In genomic region chr15:70098461-70099166, GRCh38 we compare ENCODE assay signal across 1 cellular context.
TF ChIP-seq lines count a peak whose summit lies in the region.

No MANE protein-coding gene starts in this region.

TF ChIP-seq in HepG2, 621 proteins besides CTCF, POLR2A, EP300 and RAD21 (continued from another document and continues in another):
- TF ChIP-seq, protein P1, sequence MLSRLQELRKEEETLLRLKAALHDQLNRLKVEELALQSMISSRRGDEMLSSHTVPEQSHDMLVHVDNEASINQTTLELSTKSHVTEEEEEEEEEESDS (CRISPR knock-in tag; IDR thresholded peaks at IDR 0.05; ENCODE audit: borderline replicate concordance) = no peak
- TF ChIP-seq POLR2G (IDR thresholded peaks at IDR 0.05; ENCODE audit: low read depth, low read length) = peak; percentile 74
- no peak for TF ChIP-seq GZF1 (CRISPR knock-in tag; IDR thresholded peaks at IDR 0.05)
- 0 out of 2 replicates have a peak, but pooled peaks have one; percentile 46 for TF ChIP-seq MTF1 (CRISPR knock-in tag; IDR thresholded peaks at IDR 0.05)
- TF ChIP-seq IRF9 (CRISPR knock-in tag; IDR thresholded peaks at IDR 0.05; ENCODE audit: borderline replicate concordance) = no peak
- TF ChIP-seq ZBTB4 (CRISPR knock-in tag; IDR thresholded peaks at IDR 0.05; ENCODE audit: borderline replicate concordance) = no peak
- no peak for TF ChIP-seq ARID4A (CRISPR knock-in tag; IDR thresholded peaks at IDR 0.05; ENCODE audit: borderline replicate concordance)
- peak; percentile 63 for TF ChIP-seq NR2F6 (IDR thresholded peaks at IDR 0.05)
- peak; percentile 60 for TF ChIP-seq NR2F6 (CRISPR knock-in tag; IDR thresholded peaks at IDR 0.05)
- 0 out of 2 replicates have a peak, but pooled peaks have one; percentile 31 for TF ChIP-seq CHCHD3 (CRISPR knock-in tag; IDR thresholded peaks at IDR 0.05)
- TF ChIP-seq ZNF547 (CRISPR knock-in tag; IDR thresholded peaks at IDR 0.05) = no peak
- TF ChIP-seq, protein P2, sequence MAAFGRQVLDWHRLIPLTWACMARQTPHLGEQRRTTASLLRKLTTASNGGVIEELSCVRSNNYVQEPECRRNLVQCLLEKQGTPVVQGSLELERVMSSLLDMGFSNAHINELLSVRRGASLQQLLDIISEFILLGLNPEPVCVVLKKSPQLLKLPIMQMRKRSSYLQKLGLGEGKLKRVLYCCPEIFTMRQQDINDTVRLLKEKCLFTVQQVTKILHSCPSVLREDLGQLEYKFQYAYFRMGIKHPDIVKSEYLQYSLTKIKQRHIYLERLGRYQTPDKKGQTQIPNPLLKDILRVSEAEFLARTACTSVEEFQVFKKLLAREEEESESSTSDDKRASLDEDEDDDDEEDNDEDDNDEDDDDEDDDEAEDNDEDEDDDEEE (CRISPR knock-in tag; IDR thresholded peaks at IDR 0.05) = no peak
- no peak for TF ChIP-seq ZNF17 (CRISPR knock-in tag; IDR thresholded peaks at IDR 0.05)
- 0 out of 2 replicates have a peak, but pooled peaks have one; percentile 11 for TF ChIP-seq ZBTB39 (CRISPR knock-in tag; IDR thresholded peaks at IDR 0.05)
- TF ChIP-seq ZNF687 (CRISPR knock-in tag; IDR thresholded peaks at IDR 0.05) = peak; percentile 3; the same call in 1 of the 2 replicates
- no peak; the same call in 1 of the 2 replicates for TF ChIP-seq NKX3-1 (CRISPR knock-in tag; IDR thresholded peaks at IDR 0.05)
- peak; percentile 24; the same call in 1 of the 2 replicates for TF ChIP-seq PRDM10 (CRISPR knock-in tag; IDR thresholded peaks at IDR 0.05; ENCODE audit: low read depth)
- TF ChIP-seq ZMYM3 (CRISPR knock-in tag; IDR thresholded peaks at IDR 0.05) = no peak
- no peak for TF ChIP-seq RFX1 (IDR thresholded peaks at IDR 0.05)
- no peak for TF ChIP-seq ZNF101 (CRISPR knock-in tag; IDR thresholded peaks at IDR 0.05; ENCODE audit: borderline replicate concordance, low read depth)
- peak; percentile 87; the same call in 1 of the 2 replicates for TF ChIP-seq ZNF34 (CRISPR knock-in tag; IDR thresholded peaks at IDR 0.05; ENCODE audit: borderline replicate concordance)
- peak; percentile 68 for TF ChIP-seq SP5 (CRISPR knock-in tag; IDR thresholded peaks at IDR 0.05; ENCODE audit: borderline replicate concordance, low read depth)
- peak; percentile 69; the same call in 1 of the 2 replicates for TF ChIP-seq ZNF274 (CRISPR knock-in tag; IDR thresholded peaks at IDR 0.05)
- no peak for TF ChIP-seq RFX5 (IDR thresholded peaks at IDR 0.05; ENCODE audit: low read depth, low read length)
- 0 out of 2 replicates have a peak, but pooled peaks have one; percentile 53 for TF ChIP-seq ZNF343 (CRISPR knock-in tag; IDR thresholded peaks at IDR 0.05)
- TF ChIP-seq RXRB (CRISPR knock-in tag; IDR thresholded peaks at IDR 0.05; ENCODE audit: borderline replicate concordance) = peak; percentile 61; the same call in 1 of the 2 replicates
- TF ChIP-seq, protein P3, sequence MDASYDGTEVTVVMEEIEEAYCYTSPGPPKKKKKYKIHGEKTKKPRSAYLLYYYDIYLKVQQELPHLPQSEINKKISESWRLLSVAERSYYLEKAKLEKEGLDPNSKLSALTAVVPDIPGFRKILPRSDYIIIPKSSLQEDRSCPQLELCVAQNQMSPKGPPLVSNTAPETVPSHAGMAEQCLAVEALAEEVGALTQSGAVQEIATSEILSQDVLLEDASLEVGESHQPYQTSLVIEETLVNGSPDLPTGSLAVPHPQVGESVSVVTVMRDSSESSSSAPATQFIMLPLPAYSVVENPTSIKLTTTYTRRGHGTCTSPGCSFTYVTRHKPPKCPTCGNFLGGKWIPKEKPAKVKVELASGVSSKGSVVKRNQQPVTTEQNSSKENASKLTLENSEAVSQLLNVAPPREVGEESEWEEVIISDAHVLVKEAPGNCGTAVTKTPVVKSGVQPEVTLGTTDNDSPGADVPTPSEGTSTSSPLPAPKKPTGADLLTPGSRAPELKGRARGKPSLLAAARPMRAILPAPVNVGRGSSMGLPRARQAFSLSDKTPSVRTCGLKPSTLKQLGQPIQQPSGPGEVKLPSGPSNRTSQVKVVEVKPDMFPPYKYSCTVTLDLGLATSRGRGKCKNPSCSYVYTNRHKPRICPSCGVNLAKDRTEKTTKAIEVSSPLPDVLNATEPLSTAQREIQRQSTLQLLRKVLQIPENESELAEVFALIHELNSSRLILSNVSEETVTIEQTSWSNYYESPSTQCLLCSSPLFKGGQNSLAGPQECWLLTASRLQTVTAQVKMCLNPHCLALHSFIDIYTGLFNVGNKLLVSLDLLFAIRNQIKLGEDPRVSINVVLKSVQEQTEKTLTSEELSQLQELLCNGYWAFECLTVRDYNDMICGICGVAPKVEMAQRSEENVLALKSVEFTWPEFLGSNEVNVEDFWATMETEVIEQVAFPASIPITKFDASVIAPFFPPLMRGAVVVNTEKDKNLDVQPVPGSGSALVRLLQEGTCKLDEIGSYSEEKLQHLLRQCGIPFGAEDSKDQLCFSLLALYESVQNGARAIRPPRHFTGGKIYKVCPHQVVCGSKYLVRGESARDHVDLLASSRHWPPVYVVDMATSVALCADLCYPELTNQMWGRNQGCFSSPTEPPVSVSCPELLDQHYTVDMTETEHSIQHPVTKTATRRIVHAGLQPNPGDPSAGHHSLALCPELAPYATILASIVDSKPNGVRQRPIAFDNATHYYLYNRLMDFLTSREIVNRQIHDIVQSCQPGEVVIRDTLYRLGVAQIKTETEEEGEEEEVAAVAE (CRISPR knock-in tag; IDR thresholded peaks at IDR 0.05; ENCODE audit: borderline replicate concordance) = no peak
- peak; percentile 46; the same call in 1 of the 2 replicates for TF ChIP-seq NFYC (CRISPR knock-in tag; IDR thresholded peaks at IDR 0.05)
